ENCODE assay signal across 8 cellular contexts in the genomic region with DNA sequence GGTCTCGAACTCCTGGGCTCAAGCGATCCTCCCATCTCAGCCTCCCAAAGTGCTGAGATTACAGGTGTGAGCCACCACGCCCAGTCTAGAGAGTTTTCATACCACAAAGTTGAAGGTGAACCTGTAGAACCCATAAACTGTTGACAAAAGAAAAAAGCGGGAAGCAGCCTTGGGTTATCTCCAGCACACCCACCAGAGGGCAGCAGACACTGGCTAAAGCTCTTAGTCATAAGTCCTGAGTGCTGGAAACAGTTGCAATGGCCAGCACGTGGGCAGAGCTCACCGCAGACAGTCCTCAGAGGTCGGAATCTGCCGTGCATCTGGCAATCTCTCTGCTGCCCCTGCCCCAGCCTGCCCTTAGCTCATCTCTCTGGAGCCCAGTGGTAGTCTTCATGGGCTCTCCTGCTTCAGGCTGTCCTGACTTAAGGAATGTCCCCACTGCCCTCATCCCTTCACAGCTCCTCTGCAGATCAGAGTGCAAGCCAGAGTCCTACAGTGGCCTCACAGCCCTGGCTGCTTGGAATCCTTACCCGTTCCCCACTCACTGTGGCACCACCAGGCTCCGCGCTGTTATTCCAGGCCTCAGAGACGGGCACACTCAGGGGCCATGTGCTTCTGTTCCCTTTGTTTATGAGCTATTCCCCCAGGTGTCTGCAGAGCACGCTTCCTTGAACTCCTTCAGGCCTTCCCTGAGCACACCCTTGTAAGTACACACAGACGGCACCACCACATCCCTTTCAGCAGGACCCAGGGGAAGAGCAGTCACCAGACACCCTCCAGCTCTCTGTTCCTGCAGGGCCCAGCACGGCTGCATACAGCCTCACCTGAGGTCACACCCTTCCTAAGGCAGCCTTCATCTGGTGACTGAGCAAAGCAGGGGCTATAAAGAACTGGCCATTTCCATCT. TPM values are rescaled to one million over a fixed set of nuclear protein-coding genes. Genes with fewer than 3 reads are reported as not detected.
A peak's percentile ranks its signal among the peaks of the same experiment; 100 is the strongest.
DNase-seq lines count a peak whose midpoint lies in the region; ATAC-seq lines count a peak whose summit lies in the region.

No MANE protein-coding gene starts in this region.

- H3K4me3 ChIP-seq in CD8-positive, alpha-beta memory T cell (ENCODE audit: low read length): no peak overlapping the region
- H3K4me3 ChIP-seq in adipocyte (ENCODE audit: low read length) (no peak overlapping the region), aorta (ENCODE audit: low read length in 2 of 2) (no peak overlapping the region)

- H3K27ac ChIP-seq in CD8-positive, alpha-beta memory T cell (ENCODE audit: low read depth, low read length): no peak overlapping the region
- H3K27ac ChIP-seq in aorta (ENCODE audit: low read depth in 1 of 2, low read length in 2 of 2): no peak overlapping the region

- intact Hi-C loops in left cardiac atrium (cut with DNase I): loop anchor here (1.0 to 5.0 kb wide), 2 partner anchors 267 to 270 kb away; no protein-coding TSS in a partner anchor
- intact Hi-C loops in aorta (cut with DNase I): loop anchor here (1.0 to 10.0 kb wide), 3 partner anchors 142 to 267 kb away; no protein-coding TSS in a partner anchor

- POLR2A ChIA-PET in CD8-positive, alpha-beta memory T cell (lab: Charles Lee): interaction anchor here (0.6 to 2.0 kb wide), 2 partner anchors 23 to 267 kb away, joined by 5 to 7 read pairs; no protein-coding TSS in a partner anchor

- peaks cover 5% of the 10 kb centered on the region for H3K4me1 ChIP-seq in CD8-positive, alpha-beta memory T cell (ENCODE audit: insufficient read depth, low read length)
- H3K4me1 ChIP-seq in adipocyte (ENCODE audit: control insufficient read depth, insufficient read depth, low read length): peaks cover 4% of the 10 kb centered on the region
- no peaks in the 10 kb centered on the region for H3K4me1 ChIP-seq in aorta (ENCODE audit: control insufficient read depth in 1 of 2, insufficient read depth in 2 of 2, low read length in 2 of 2)

- no peaks in the 10 kb centered on the region for H3K27me3 ChIP-seq in CD8-positive, alpha-beta memory T cell (ENCODE audit: insufficient read depth, low read length, poor library complexity, severe bottlenecking)
- H3K27me3 ChIP-seq in adipocyte (replicated peaks; ENCODE audit: control insufficient read depth, insufficient read depth, low read length) (peaks cover 11% of the 10 kb centered on the region), aorta (ENCODE audit: control insufficient read depth in 1 of 2, insufficient read depth in 2 of 2, low read length in 1 of 2) (no peaks in the 10 kb centered on the region)

- DNase-seq in CD8-positive, alpha-beta memory T cell: peak; percentile 55 to 77 (median 60)
- DNase-seq in GOT3 (lab: John Stamatoyannopoulos, UW) (peak; percentile 41), NCI-H146 treated with DMSO at 0.1 percent for 48 hours (lab: John Stamatoyannopoulos, UW; ENCODE audit: unreplicated experiment) (peak; percentile 68), SW480 (ENCODE audit: low spot score) (peak; percentile 93), adipocyte (ENCODE audit: low read depth) (peak; percentile 93), left cardiac atrium (peak; percentile 73), putamen (ENCODE audit: low spot score) (peak; percentile 80), aorta (peak; percentile 87)

- H3K36me3 ChIP-seq in CD8-positive, alpha-beta memory T cell (ENCODE audit: insufficient read depth, low read length): no peaks in the 10 kb centered on the region
- H3K36me3 ChIP-seq in adipocyte (ENCODE audit: control insufficient read depth, insufficient read depth, low read length, severe bottlenecking) (no peaks in the 10 kb centered on the region), aorta (ENCODE audit: control insufficient read depth in 1 of 2, insufficient read depth in 2 of 2, low read length in 1 of 2) (no peaks in the 10 kb centered on the region)

- H3K27ac Mint-ChIP-seq in CD8-positive, alpha-beta memory T cell: peak overlapping the region in 3 of 8 donors; percentile 26 to 75 (median 73)

- H3K36me3 Mint-ChIP-seq in CD8-positive, alpha-beta memory T cell: no peaks in the 10 kb centered on the region

- no peaks in the 10 kb centered on the region for H3K9me3 ChIP-seq in CD8-positive, alpha-beta memory T cell (ENCODE audit: low read length)
- H3K9me3 ChIP-seq in adipocyte (ENCODE audit: control insufficient read depth, low read length) (no peaks in the 10 kb centered on the region), aorta (ENCODE audit: control insufficient read depth, low read length) (no peaks in the 10 kb centered on the region)

- peak; percentile 97 to 98 for ATAC-seq in left cardiac atrium
- peak; percentile 95 for ATAC-seq in aorta (ENCODE audit: low FRiP score)

- peaks cover 0 to 1% (median 0%) of the 10 kb centered on the region in 5 donors for H3K9me3 Mint-ChIP-seq in CD8-positive, alpha-beta memory T cell

- no peaks in the 10 kb centered on the region for H3K4me1 Mint-ChIP-seq in CD8-positive, alpha-beta memory T cell

- CTCF ChIA-PET in CD8-positive, alpha-beta memory T cell (lab: Charles Lee): interaction anchor here (0.7 to 4.2 kb wide), 13 partner anchors 9 to 301 kb away, joined by 3 to 70 read pairs (median 3); a partner anchor contains a TSS

- H3K4me3 Mint-ChIP-seq in CD8-positive, alpha-beta memory T cell: no peak overlapping the region

- WGBS in aorta, 2 donors: 32 to 33% methylated on average over 15 of the region's 15 CpGs

- no peak overlapping the region for H3K9ac ChIP-seq in adipocyte (ENCODE audit: low read length)

- peaks cover 0 to 3% of the 10 kb centered on the region in 2 donors for H3K27me3 Mint-ChIP-seq in CD8-positive, alpha-beta memory T cell

RNA-seq across cellular contexts. Expression of a gene that starts 8.8 kb away (rescaled TPM):
- 10 to 100 TPM; 45.7 to 47.1 TPM for total RNA-seq in CD8-positive, alpha-beta memory T cell
- polyA plus RNA-seq in CD8-positive, alpha-beta memory T cell: 33.8 TPM
- total RNA-seq in left cardiac atrium (10 to 100 TPM; 18.8 to 20.3 TPM), aorta (10 to 100 TPM; 19.7 to 21.9 TPM)
- polyA plus RNA-seq in aorta: 10 to 100 TPM; 27.1 to 29.3 TPM

RNA-seq across cellular contexts. Expression of a gene that starts 46.6 kb away (rescaled TPM):
- total RNA-seq in CD8-positive, alpha-beta memory T cell: 10 to 100 TPM; 66.4 to 73.4 TPM
- polyA plus RNA-seq in CD8-positive, alpha-beta memory T cell: 60.3 TPM
- 10 to 100 TPM; 41.5 to 49.1 TPM for total RNA-seq in left cardiac atrium
- 10 to 100 TPM; 57.4 to 66.1 TPM for total RNA-seq in aorta
- polyA plus RNA-seq in aorta: 10 to 100 TPM; 13.9 to 53.0 TPM

RNA-seq across cellular contexts. Expression of a gene that starts 56.3 kb away (rescaled TPM):
- under 1 TPM; 0.50 to 0.53 TPM for total RNA-seq in CD8-positive, alpha-beta memory T cell
- not detected for polyA plus RNA-seq in CD8-positive, alpha-beta memory T cell
- under 1 TPM; 0.60 to 0.88 TPM for total RNA-seq in left cardiac atrium
- total RNA-seq in aorta: 1 to 10 TPM in 1 of 2 donors, under 1 TPM in 1; 0.81 to 7.0 TPM
- polyA plus RNA-seq in aorta: under 1 TPM; 0.33 to 0.50 TPM

Comparison
In these comparisons a context has a peak if more than half of its experiments do, and no peak if none do; other contexts are left out.
1. DNase-seq: peak in every context shown above with its lines; median percentile 93 in SW480; 93 in adipocyte; 87 in aorta; 80 in putamen; 73 in left cardiac atrium; 68 in NCI-H146 treated with DMSO at 0.1 percent for 48 hours; 60 in CD8-positive, alpha-beta memory T cell; 41 in GOT3.